Comparison of ENCODE assay signal across 16 cellular contexts in the genomic region with DNA sequence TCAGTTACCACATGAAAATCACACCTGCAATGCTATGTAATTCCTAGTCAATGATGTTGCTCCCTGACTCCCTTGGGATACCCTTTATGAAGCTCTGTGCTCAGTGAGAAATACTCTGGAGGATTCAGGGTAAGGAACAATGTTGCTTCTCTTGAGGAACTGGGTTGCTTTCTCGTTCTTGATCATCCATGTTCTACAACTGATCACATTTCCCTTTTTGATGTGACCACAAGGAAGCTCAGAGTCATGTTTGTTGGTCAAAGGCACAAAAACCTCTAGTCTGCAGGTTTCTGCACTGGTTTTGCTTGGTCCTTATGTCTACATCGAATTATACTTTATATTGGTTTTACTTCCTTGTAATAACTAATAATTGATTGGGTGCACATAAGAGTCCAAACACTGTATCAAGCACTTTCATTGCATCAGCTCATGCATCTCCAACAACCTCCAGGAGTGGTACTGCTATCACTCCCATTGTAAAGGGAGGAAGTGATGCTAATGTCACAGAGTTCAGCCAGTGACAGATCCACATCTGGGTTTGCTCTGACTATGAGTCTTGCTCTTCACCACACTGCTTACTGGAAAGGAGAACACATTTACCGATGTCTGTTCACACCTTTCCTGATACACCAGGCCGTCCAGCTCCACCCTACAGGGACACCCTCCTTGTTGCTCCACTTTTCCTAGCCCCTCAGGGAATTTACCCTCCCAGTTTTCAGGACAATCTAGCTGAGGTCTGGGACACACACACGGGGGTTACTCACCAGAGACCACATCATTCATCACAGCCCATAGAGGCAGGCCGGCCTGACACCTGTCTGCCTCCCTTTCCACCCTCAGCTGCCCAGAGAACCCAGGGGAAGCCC. TPM values are rescaled to one million over a fixed set of nuclear protein-coding genes. Genes with fewer than 3 reads are reported as not detected.
DNase-seq lines count a peak whose midpoint lies in the region; ATAC-seq and TF ChIP-seq lines count a peak whose summit lies in the region.
"Had no signal": no experiment of that assay in that cellular context is flagged by ENCODE, and none has a peak within 500 bp of the region (broad histone marks: within the 10 kb centered on the region; RNA-seq: fewer than 3 reads in every experiment).

No MANE protein-coding gene starts in this region.

- TF ChIP-seq POLR2A in esophagus muscularis mucosa (IDR thresholded peaks at IDR 0.05; ENCODE audit: low read depth), result no peak

- no peak overlapping the region for H3K4me2 ChIP-seq in Karpas-422 (ENCODE audit: low read depth, low read length, poor library complexity, severe bottlenecking)

- H3K4me1 ChIP-seq in naive thymus-derived CD4-positive, alpha-beta T cell (ENCODE audit: control insufficient read depth in 2 of 2, insufficient read depth in 2 of 2, low read length in 2 of 2), result peaks cover 0 to 25% of the 10 kb centered on the region in 2 donors
- H3K4me1 ChIP-seq in esophagus muscularis mucosa, result peaks cover 7 to 25% (median 11%) of the 10 kb centered on the region in 4 donors
- no peaks in the 10 kb centered on the region for H3K4me1 ChIP-seq in Karpas-422 (ENCODE audit: low read length)

- intact Hi-C loops in naive thymus-derived CD4-positive, alpha-beta T cell (cut with micrococcal nuclease), result no loop called here
- intact Hi-C loops in esophagus muscularis mucosa (cut with DNase I), result no loop called here

- H3K27ac Mint-ChIP-seq in naive thymus-derived CD4-positive, alpha-beta T cell, result no peak overlapping the region
- H3K27ac Mint-ChIP-seq: activated CD4-positive, alpha-beta T cell treated with anti-CD3 and anti-CD28 coated beads, Interleukin-2, amount 10 ng/mL, durations not matched to agents 24 days and 14 days; memory B cell had no signal

- no peak overlapping the region for H3K27ac ChIP-seq in naive thymus-derived CD4-positive, alpha-beta T cell (ENCODE audit: low read depth, low read length)
- H3K27ac ChIP-seq in esophagus muscularis mucosa (replicated peaks in 1 of 4), result no peak overlapping the region
- no peak overlapping the region for H3K27ac ChIP-seq in Karpas-422 (ENCODE audit: low read length)

- POLR2A ChIA-PET in naive thymus-derived CD4-positive, alpha-beta T cell (lab: Charles Lee), result no interaction called here

- no peaks in the 10 kb centered on the region for H3K27me3 ChIP-seq in naive thymus-derived CD4-positive, alpha-beta T cell (ENCODE audit: control insufficient read depth in 2 of 2, insufficient read depth in 2 of 2, low read length in 2 of 2)
- H3K27me3 ChIP-seq in esophagus muscularis mucosa (peaks cover 0 to 9% (median 0%) of the 10 kb centered on the region in 4 donors), Karpas-422 (ENCODE audit: low read length) (no peaks in the 10 kb centered on the region)

- peaks cover 0 to 3% (median 0%) of the 10 kb centered on the region in 11 donors for H3K9me3 Mint-ChIP-seq in naive thymus-derived CD4-positive, alpha-beta T cell
- H3K9me3 Mint-ChIP-seq: activated CD4-positive, alpha-beta T cell treated with anti-CD3 and anti-CD28 coated beads, Interleukin-2, amount 10 ng/mL, durations not matched to agents 24 days and 14 days had no signal

- no peaks in the 10 kb centered on the region for H3K9me3 ChIP-seq in naive thymus-derived CD4-positive, alpha-beta T cell (ENCODE audit: control insufficient read depth in 2 of 3, low read length in 3 of 3)
- H3K9me3 ChIP-seq in esophagus muscularis mucosa (no peaks in the 10 kb centered on the region), Karpas-422 (ENCODE audit: low read length) (no peaks in the 10 kb centered on the region)

- no peaks in the 10 kb centered on the region for H4K20me1 ChIP-seq in Karpas-422 (ENCODE audit: insufficient read depth, low read depth, low read length)

- DNase-seq in GM12865 (ENCODE audit: low read depth), result peak; percentile 80
- no peak for DNase-seq in naive thymus-derived CD4-positive, alpha-beta T cell
- DNase-seq in esophagus muscularis mucosa (ENCODE audit: extremely low spot score), result no peak
- DNase-seq in OCI-M1 (lab: John Stamatoyannopoulos, UW), result no peak
- no peak for DNase-seq in medulla oblongata (ENCODE audit: extremely low spot score)
- DNase-seq in Karpas-422, result no peak
- DNase-seq: activated CD4-positive, alpha-beta T cell treated with anti-CD3 and anti-CD28 coated beads, Interleukin-2, amount 10 ng/mL, durations not matched to agents 24 days and 14 days; amniotic stem cell; COR-L47; effector CD8-positive, alpha-beta T cell; glutamatergic neuron; NCI-H1694 had no signal

- H3K4me3 Mint-ChIP-seq in naive thymus-derived CD4-positive, alpha-beta T cell, result no peak overlapping the region
- H3K4me3 Mint-ChIP-seq: activated CD4-positive, alpha-beta T cell treated with anti-CD3 and anti-CD28 coated beads, Interleukin-2, amount 10 ng/mL, durations not matched to agents 24 days and 14 days; memory B cell had no signal

- no peak overlapping the region for H2AFZ ChIP-seq in Karpas-422 (ENCODE audit: low read length)

- TF ChIP-seq EP300 in esophagus muscularis mucosa (IDR thresholded peaks at IDR 0.05), result no peak

- peaks cover 0 to 7% (median 0%) of the 10 kb centered on the region in 5 donors for H3K36me3 Mint-ChIP-seq in naive thymus-derived CD4-positive, alpha-beta T cell
- H3K36me3 Mint-ChIP-seq: memory B cell had no signal

- 85% methylated on average over 6 of the region's 6 CpGs for WGBS in esophagus muscularis mucosa

- ATAC-seq in GM19438 (IDR thresholded peaks at IDR 0.05; ENCODE audit: low read depth, unreplicated experiment) (peak; percentile 75), HG03342 (IDR thresholded peaks at IDR 0.05; ENCODE audit: unreplicated experiment) (peak; percentile 82)
- peak; percentile 59 for ATAC-seq in naive thymus-derived CD4-positive, alpha-beta T cell
- ATAC-seq: HCT116 had no signal

- H3K4me1 Mint-ChIP-seq in naive thymus-derived CD4-positive, alpha-beta T cell, result peaks cover 0 to 18% (median 0%) of the 10 kb centered on the region in 7 donors
- H3K4me1 Mint-ChIP-seq: activated CD4-positive, alpha-beta T cell treated with anti-CD3 and anti-CD28 coated beads, Interleukin-2, amount 10 ng/mL, durations not matched to agents 24 days and 14 days had no signal

- CTCF ChIA-PET in naive thymus-derived CD4-positive, alpha-beta T cell (lab: Charles Lee), result no interaction called here

- no peak overlapping the region for H3K4me3 ChIP-seq in GM12865 (ENCODE audit: low read depth, low read length)
- no peak overlapping the region for H3K4me3 ChIP-seq in naive thymus-derived CD4-positive, alpha-beta T cell (ENCODE audit: low read length)
- no peak overlapping the region for H3K4me3 ChIP-seq in esophagus muscularis mucosa
- no peak overlapping the region for H3K4me3 ChIP-seq in Karpas-422 (ENCODE audit: low read length)

- H3K9ac ChIP-seq in Karpas-422 (ENCODE audit: low read length), result no peak overlapping the region

- no peaks in the 10 kb centered on the region for H3K36me3 ChIP-seq in naive thymus-derived CD4-positive, alpha-beta T cell (ENCODE audit: control insufficient read depth in 2 of 3, insufficient read depth in 3 of 3, low read length in 3 of 3)
- H3K36me3 ChIP-seq in esophagus muscularis mucosa, result no peaks in the 10 kb centered on the region
- H3K36me3 ChIP-seq in Karpas-422 (ENCODE audit: insufficient read depth, low read length), result no peaks in the 10 kb centered on the region

- H3K27me3 Mint-ChIP-seq in naive thymus-derived CD4-positive, alpha-beta T cell, result peaks cover 0 to 24% (median 4%) of the 10 kb centered on the region in 5 donors

- no peak for TF ChIP-seq CTCF in GM12865 (IDR thresholded peaks at IDR 0.05; ENCODE audit: insufficient read depth, low read depth, low read length, missing control alignments)
- no peak for TF ChIP-seq CTCF in esophagus muscularis mucosa (IDR thresholded peaks at IDR 0.05)

- H3K9me2 ChIP-seq in Karpas-422 (replicated peaks; ENCODE audit: insufficient read depth, low read length), result no peaks in the 10 kb centered on the region

- H3K79me2 ChIP-seq in Karpas-422 (ENCODE audit: low read length), result no peaks in the 10 kb centered on the region

RNA-seq across cellular contexts. Expression of a gene that starts 41.0 kb away (rescaled TPM):
- total RNA-seq in naive thymus-derived CD4-positive, alpha-beta T cell, result 1 to 10 TPM in 3 of 5 experiments, under 1 TPM in 1, not detected in 1; 0.64 to 8.8 (median 2.0) TPM
- under 1 TPM in 1 of 2 donors, not detected in 1; 0.06 TPM for polyA plus RNA-seq in naive thymus-derived CD4-positive, alpha-beta T cell
- total RNA-seq in esophagus muscularis mucosa, result 10 to 100 TPM; 10.2 to 14.5 (median 12.6) TPM
- total RNA-seq in Karpas-422 (2014; rRNA removed; shearing (Covaris generic); ENCODE audit: low replicate concordance), result not detected in 2 replicates
- total RNA-seq: activated CD4-positive, alpha-beta T cell treated with anti-CD3 and anti-CD28 coated beads, Interleukin-2, amount 10 ng/mL, durations not matched to agents 24 days and 14 days had no signal
